In genomic region chr5:3101561-3101960, GRCh38 we compare ENCODE assay signal across 22 cellular contexts.
"Had no signal": no experiment of that assay in that cellular context is flagged by ENCODE, and none has a peak within 500 bp of the region (broad histone marks: within the 10 kb centered on the region; RNA-seq: fewer than 3 reads in every experiment).

No MANE protein-coding gene starts in this region.

- H3K4me2 ChIP-seq: hepatocyte, smooth muscle cell had no signal

- H3K4me1 ChIP-seq: testis, upper lobe of right lung had no signal

- H3K27ac Mint-ChIP-seq: activated CD4-positive, alpha-beta memory T cell treated with anti-CD3 and anti-CD28 coated beads for 36 hours; activated CD8-positive, alpha-beta memory T cell treated with anti-CD3 and anti-CD28 coated beads, Interleukin-2, amount 10 ng/mL, durations not matched to agents 7 days and 5 days; activated T-helper 17 cell treated with anti-CD3 and anti-CD28 coated beads, Interleukin-2, amount 50 U/mL, for 72 hours; stimulated activated effector memory CD8-positive, alpha-beta T cell treated with anti-CD3 and anti-CD28 coated beads, Interleukin-12 subunit alpha, Interleukin-12 subunit beta, amount 100 ng/mL, for 72 hours had no signal

- FAIRE-seq: colon, kidney had no signal

- H3K36me3 Mint-ChIP-seq: activated CD4-positive, alpha-beta memory T cell treated with anti-CD3 and anti-CD28 coated beads for 36 hours; activated CD8-positive, alpha-beta memory T cell treated with anti-CD3 and anti-CD28 coated beads, Interleukin-2, amount 10 ng/mL, durations not matched to agents 7 days and 5 days; brain; stimulated activated effector memory CD8-positive, alpha-beta T cell treated with anti-CD3 and anti-CD28 coated beads, Interleukin-12 subunit alpha, Interleukin-12 subunit beta, amount 100 ng/mL, for 72 hours had no signal

- H3K4me3 ChIP-seq: dorsolateral prefrontal cortex, hepatocyte, lung, ovary, smooth muscle cell, testis, upper lobe of right lung had no signal

- H3K79me2 ChIP-seq: hepatocyte had no signal

- DNase-seq: activated CD4-positive, alpha-beta memory T cell treated with anti-CD3 and anti-CD28 coated beads for 36 hours; activated CD8-positive, alpha-beta memory T cell treated with anti-CD3 and anti-CD28 coated beads, Interleukin-2, amount 10 ng/mL, durations not matched to agents 7 days and 5 days; activated naive CD4-positive, alpha-beta T cell treated with Interleukin-2 at 50 U/mL for 16 hours; central memory CD4-positive, alpha-beta T cell; dorsolateral prefrontal cortex; foreskin fibroblast; kidney; ovary; stimulated activated CD4-positive, alpha-beta T cell treated with anti-CD3 and anti-CD28 coated beads, Interleukin-4, amount 100 ng/mL, for 24 hours; T-helper 2 cell; testis; upper lobe of right lung; WERI-Rb-1 had no signal

- H3K27ac ChIP-seq: dorsolateral prefrontal cortex, epithelial cell of prostate, hepatocyte, ovary, testis, upper lobe of right lung, WERI-Rb-1 had no signal

- H3K36me3 ChIP-seq: ovary, upper lobe of right lung, WERI-Rb-1 had no signal

- H3K4me3 Mint-ChIP-seq: activated CD4-positive, alpha-beta memory T cell treated with anti-CD3 and anti-CD28 coated beads for 36 hours; activated CD8-positive, alpha-beta memory T cell treated with anti-CD3 and anti-CD28 coated beads, Interleukin-2, amount 10 ng/mL, durations not matched to agents 7 days and 5 days; activated T-helper 17 cell treated with anti-CD3 and anti-CD28 coated beads, Interleukin-2, amount 50 U/mL, for 72 hours; stimulated activated effector memory CD8-positive, alpha-beta T cell treated with anti-CD3 and anti-CD28 coated beads, Interleukin-12 subunit alpha, Interleukin-12 subunit beta, amount 100 ng/mL, for 72 hours had no signal

- ATAC-seq: activated CD8-positive, alpha-beta memory T cell treated with anti-CD3 and anti-CD28 coated beads, Interleukin-2, amount 10 ng/mL, durations not matched to agents 7 days and 5 days; activated T-helper 17 cell treated with anti-CD3 and anti-CD28 coated beads, Interleukin-2, amount 50 U/mL, for 72 hours; left lobe of liver; stimulated activated effector memory CD8-positive, alpha-beta T cell treated with anti-CD3 and anti-CD28 coated beads, Interleukin-12 subunit alpha, Interleukin-12 subunit beta, amount 100 ng/mL, for 72 hours; upper lobe of right lung had no signal

- H3K27me3 ChIP-seq: ovary, testis had no signal

- H3K4me1 Mint-ChIP-seq: activated CD8-positive, alpha-beta memory T cell treated with anti-CD3 and anti-CD28 coated beads, Interleukin-2, amount 10 ng/mL, durations not matched to agents 7 days and 5 days; activated T-helper 17 cell treated with anti-CD3 and anti-CD28 coated beads, Interleukin-2, amount 50 U/mL, for 72 hours; stimulated activated effector memory CD8-positive, alpha-beta T cell treated with anti-CD3 and anti-CD28 coated beads, Interleukin-12 subunit alpha, Interleukin-12 subunit beta, amount 100 ng/mL, for 72 hours had no signal

- H3K9me3 ChIP-seq: ovary, testis, upper lobe of right lung had no signal

- H2AFZ ChIP-seq: hepatocyte had no signal
